In the genomic region with DNA sequence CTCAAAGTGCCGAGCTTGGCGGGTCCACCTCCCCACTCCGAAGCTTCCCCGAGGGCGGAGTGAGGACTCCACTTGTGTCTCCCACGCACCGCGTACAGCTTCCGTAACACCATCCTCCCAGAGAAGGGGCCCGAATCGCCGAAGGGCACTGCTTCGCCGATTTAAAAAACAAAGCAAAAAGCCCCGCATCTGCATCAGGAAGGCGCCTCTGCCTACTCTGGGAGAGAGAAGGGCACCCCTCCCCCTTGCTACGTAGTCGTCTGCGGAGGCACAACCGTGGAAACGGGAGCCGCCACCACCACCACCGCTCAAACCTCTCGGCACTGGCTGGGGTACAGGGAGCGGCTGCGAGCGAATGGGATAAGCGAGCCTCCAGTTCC, we compare ENCODE assay signal across 8 cellular contexts. TPM values are rescaled to one million over a fixed set of nuclear protein-coding genes. Genes with fewer than 3 reads are reported as not detected.
A peak's percentile ranks its signal among the peaks of the same experiment; 100 is the strongest.
DNase-seq lines count a peak whose midpoint lies in the region; ATAC-seq and TF ChIP-seq lines count a peak whose summit lies in the region.

No MANE protein-coding gene starts in this region.

- H3K4me3 ChIP-seq in neural cell (ENCODE audit: low read length) (peak overlapping the region; percentile 96), stomach smooth muscle (ENCODE audit: low read length in 2 of 2) (peak overlapping the region; percentile 92 to 96)

- H3K9ac ChIP-seq in neural cell (ENCODE audit: low read length), result peak overlapping the region; percentile 89
- H3K9ac ChIP-seq in stomach smooth muscle (ENCODE audit: low read length in 2 of 2), result peak overlapping the region; percentile 95 to 99

- peaks cover 27% of the 10 kb centered on the region for H3K79me2 ChIP-seq in neural cell (replicated peaks; ENCODE audit: insufficient read depth, low read length)

- H3K4me2 ChIP-seq in neural cell (ENCODE audit: low read length), result peak overlapping the region; percentile 60

- H3K36me3 ChIP-seq in neural cell (ENCODE audit: insufficient read depth, low read length) (no peaks in the 10 kb centered on the region), stomach smooth muscle (ENCODE audit: control insufficient read depth in 2 of 2, insufficient read depth in 2 of 2, low read length in 2 of 2) (peaks cover 20 to 27% of the 10 kb centered on the region in 2 donors)

- ATAC-seq in HG02943 (IDR thresholded peaks at IDR 0.05; ENCODE audit: low read depth, unreplicated experiment) (peak; percentile 19), esophagus mucosa (peak; percentile 58)

- DNase-seq in NCI-H524 (lab: John Stamatoyannopoulos, UW), result peak; percentile 51 to 69
- DNase-seq in NCI-H524 treated with DMSO at 0.1 percent for 48 hours (lab: John Stamatoyannopoulos, UW), result no peak
- DNase-seq in NCI-H69 (lab: John Stamatoyannopoulos, UW), result peak; percentile 78
- DNase-seq in activated CD8-positive, alpha-beta memory T cell treated with anti-CD3 and anti-CD28 coated beads, Interleukin-2, amount 50 U/mL, for 4 hours, result peak; percentile 67

- no peak for TF ChIP-seq EP300 in neural cell (conservative IDR thresholded peaks at IDR 0.05; ENCODE audit: poor library complexity, severe bottlenecking)

- H4K20me1 ChIP-seq in neural cell (ENCODE audit: insufficient read depth), result no peaks in the 10 kb centered on the region

- TF ChIP-seq CTCF in neural cell (IDR thresholded peaks at IDR 0.05; ENCODE audit: poor library complexity, severe bottlenecking), result no peak

- H3K9me3 ChIP-seq in neural cell (ENCODE audit: low read length) (no peaks in the 10 kb centered on the region), stomach smooth muscle (ENCODE audit: control insufficient read depth in 2 of 2, low read length in 2 of 2) (no peaks in the 10 kb centered on the region)

- H3K27ac ChIP-seq in neural cell (ENCODE audit: low read length), result peak overlapping the region; percentile 86
- H3K27ac ChIP-seq in stomach smooth muscle (ENCODE audit: low read length), result peak overlapping the region; percentile 95

- no peaks in the 10 kb centered on the region for H3F3A ChIP-seq in neural cell (ENCODE audit: insufficient read depth, low read length, poor library complexity, severe bottlenecking)

- TF ChIP-seq RAD21 in neural cell (conservative IDR thresholded peaks at IDR 0.05), result no peak

- H2AFZ ChIP-seq in neural cell (ENCODE audit: low read depth, low read length), result peak overlapping the region; percentile 54

- H3K9me2 ChIP-seq in neural cell (ENCODE audit: insufficient read depth, low read length), result no peaks in the 10 kb centered on the region

- peaks cover 24% of the 10 kb centered on the region for H3K4me1 ChIP-seq in stomach smooth muscle (ENCODE audit: control insufficient read depth, insufficient read depth, low read length)

- H3K27me3 ChIP-seq in neural cell (ENCODE audit: insufficient read depth, low read depth, low read length) (no peaks in the 10 kb centered on the region), stomach smooth muscle (ENCODE audit: control insufficient read depth in 1 of 2, insufficient read depth in 2 of 2, low read length in 2 of 2) (no peaks in the 10 kb centered on the region)

TF ChIP-seq in neural cell, 6 proteins besides CTCF, POLR2A, EP300 and RAD21:
- TF ChIP-seq SMC3 (conservative IDR thresholded peaks at IDR 0.05; ENCODE audit: poor library complexity), result no peak
- TF ChIP-seq POLR2AphosphoS5 (IDR thresholded peaks at IDR 0.05), result no peak
- TF ChIP-seq EZH2 (IDR thresholded peaks at IDR 0.05; ENCODE audit: borderline replicate concordance, insufficient read depth, low read length, poor library complexity, severe bottlenecking), result no peak
- TF ChIP-seq TAF1 (IDR thresholded peaks at IDR 0.05; ENCODE audit: low read depth), result peak; percentile 71
- TF ChIP-seq, protein P1, sequence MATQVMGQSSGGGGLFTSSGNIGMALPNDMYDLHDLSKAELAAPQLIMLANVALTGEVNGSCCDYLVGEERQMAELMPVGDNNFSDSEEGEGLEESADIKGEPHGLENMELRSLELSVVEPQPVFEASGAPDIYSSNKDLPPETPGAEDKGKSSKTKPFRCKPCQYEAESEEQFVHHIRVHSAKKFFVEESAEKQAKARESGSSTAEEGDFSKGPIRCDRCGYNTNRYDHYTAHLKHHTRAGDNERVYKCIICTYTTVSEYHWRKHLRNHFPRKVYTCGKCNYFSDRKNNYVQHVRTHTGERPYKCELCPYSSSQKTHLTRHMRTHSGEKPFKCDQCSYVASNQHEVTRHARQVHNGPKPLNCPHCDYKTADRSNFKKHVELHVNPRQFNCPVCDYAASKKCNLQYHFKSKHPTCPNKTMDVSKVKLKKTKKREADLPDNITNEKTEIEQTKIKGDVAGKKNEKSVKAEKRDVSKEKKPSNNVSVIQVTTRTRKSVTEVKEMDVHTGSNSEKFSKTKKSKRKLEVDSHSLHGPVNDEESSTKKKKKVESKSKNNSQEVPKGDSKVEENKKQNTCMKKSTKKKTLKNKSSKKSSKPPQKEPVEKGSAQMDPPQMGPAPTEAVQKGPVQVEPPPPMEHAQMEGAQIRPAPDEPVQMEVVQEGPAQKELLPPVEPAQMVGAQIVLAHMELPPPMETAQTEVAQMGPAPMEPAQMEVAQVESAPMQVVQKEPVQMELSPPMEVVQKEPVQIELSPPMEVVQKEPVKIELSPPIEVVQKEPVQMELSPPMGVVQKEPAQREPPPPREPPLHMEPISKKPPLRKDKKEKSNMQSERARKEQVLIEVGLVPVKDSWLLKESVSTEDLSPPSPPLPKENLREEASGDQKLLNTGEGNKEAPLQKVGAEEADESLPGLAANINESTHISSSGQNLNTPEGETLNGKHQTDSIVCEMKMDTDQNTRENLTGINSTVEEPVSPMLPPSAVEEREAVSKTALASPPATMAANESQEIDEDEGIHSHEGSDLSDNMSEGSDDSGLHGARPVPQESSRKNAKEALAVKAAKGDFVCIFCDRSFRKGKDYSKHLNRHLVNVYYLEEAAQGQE (IDR thresholded peaks at IDR 0.05; ENCODE audit: borderline replicate concordance), result no peak
- no peak for TF ChIP-seq MXI1 (conservative IDR thresholded peaks at IDR 0.05; ENCODE audit: poor library complexity, severe bottlenecking)

RNA-seq across cellular contexts. Expression of a gene that starts 0.5 kb away (rescaled TPM):
- total RNA-seq in esophagus mucosa, result 28.2 TPM
- 138 and 145 TPM in 2 replicates for polyA plus RNA-seq in neural cell
- polyA minus RNA-seq in neural cell, result 88.6 and 101 TPM in 2 replicates

RNA-seq across cellular contexts. Expression of a gene that starts 26.8 kb away (rescaled TPM):
- total RNA-seq in esophagus mucosa, result 3.7 TPM
- 5.8 and 6.5 TPM in 2 replicates for polyA plus RNA-seq in neural cell
- 4.9 and 6.9 TPM in 2 replicates for polyA minus RNA-seq in neural cell
